27 cellular contexts compared by ENCODE assay signal in the genomic region with DNA sequence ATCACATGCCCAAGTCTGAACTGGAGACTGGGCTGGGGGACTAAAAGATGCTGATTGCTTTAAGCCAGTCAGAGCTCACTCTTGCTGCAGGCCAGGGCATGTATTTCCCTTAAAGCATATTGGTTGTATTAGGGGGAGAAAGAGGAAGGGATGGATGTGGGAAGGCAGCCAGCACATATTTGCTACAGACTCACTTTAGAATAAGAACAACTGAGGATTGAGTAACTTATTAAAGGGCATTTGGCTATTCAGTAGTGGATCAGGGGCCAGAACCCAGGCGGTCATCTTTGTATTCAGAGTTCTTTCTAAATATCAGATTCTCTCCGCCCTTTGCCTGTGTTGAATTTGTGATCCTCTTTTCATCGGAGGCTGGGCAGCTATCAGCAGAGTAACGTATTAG.
"Had no signal": no experiment of that assay in that cellular context is flagged by ENCODE, and none has a peak within 500 bp of the region (broad histone marks: within the 10 kb centered on the region; RNA-seq: fewer than 3 reads in every experiment).

No MANE protein-coding gene starts in this region.

- H3K4me1 Mint-ChIP-seq: activated CD4-positive, alpha-beta memory T cell treated with anti-CD3 and anti-CD28 coated beads, Interleukin-2, amount 10 ng/mL, durations not matched to agents 7 days and 5 days; activated CD4-positive, alpha-beta T cell treated with anti-CD3 and anti-CD28 coated beads, Interleukin-2, amount 10 ng/mL, durations not matched to agents 7 days and 5 days; activated naive CD4-positive, alpha-beta T cell treated with anti-CD3 and anti-CD28 coated beads, Interleukin-2, amount 10 ng/mL, durations not matched to agents 7 days and 5 days; activated naive CD8-positive, alpha-beta T cell treated with anti-CD3 and anti-CD28 coated beads, Interleukin-2, amount 10 ng/mL, durations not matched to agents 7 days and 5 days; immature natural killer cell; naive thymus-derived CD8-positive, alpha-beta T cell; stimulated activated memory B cell treated with anti-CD40 and anti-IgM and Interleukin-4, amounts not matched to agents 10 μg/mL and 1 μg/mL and 100 μg/mL, for 72 hours; stimulated activated naive CD8-positive, alpha-beta T cell treated with anti-CD3 and anti-CD28 coated beads, Interleukin-15, amount 100 ng/mL, for 72 hours had no signal

- H3K27ac Mint-ChIP-seq: activated CD4-positive, alpha-beta memory T cell treated with anti-CD3 and anti-CD28 coated beads, Interleukin-2, amount 10 ng/mL, durations not matched to agents 7 days and 5 days; activated CD4-positive, alpha-beta T cell treated with anti-CD3 and anti-CD28 coated beads, Interleukin-2, amount 10 ng/mL, durations not matched to agents 7 days and 5 days; activated naive CD4-positive, alpha-beta T cell treated with anti-CD3 and anti-CD28 coated beads, Interleukin-2, amount 10 ng/mL, durations not matched to agents 7 days and 5 days; activated naive CD8-positive, alpha-beta T cell treated with anti-CD3 and anti-CD28 coated beads, Interleukin-2, amount 10 ng/mL, durations not matched to agents 7 days and 5 days; activated T-cell treated with anti-CD3 and anti-CD28 coated beads, Interleukin-2, amount 50 U/mL, for 24 hours; immature natural killer cell; naive thymus-derived CD8-positive, alpha-beta T cell; stimulated activated memory B cell treated with anti-CD40 and anti-IgM and Interleukin-4, amounts not matched to agents 10 μg/mL and 1 μg/mL and 100 μg/mL, for 72 hours; stimulated activated naive CD8-positive, alpha-beta T cell treated with anti-CD3 and anti-CD28 coated beads, Interleukin-15, amount 100 ng/mL, for 72 hours; type B pancreatic cell had no signal

- ATAC-seq: gastroesophageal sphincter; lower lobe of right lung; naive thymus-derived CD8-positive, alpha-beta T cell; stimulated activated memory B cell treated with anti-CD40 and anti-IgM and Interleukin-4, amounts not matched to agents 10 μg/mL and 1 μg/mL and 100 μg/mL, for 72 hours; stimulated activated naive CD8-positive, alpha-beta T cell treated with anti-CD3 and anti-CD28 coated beads, Interleukin-15, amount 100 ng/mL, for 72 hours had no signal

- H3K27me3 Mint-ChIP-seq: activated CD4-positive, alpha-beta memory T cell treated with anti-CD3 and anti-CD28 coated beads, Interleukin-2, amount 10 ng/mL, durations not matched to agents 7 days and 5 days; activated CD4-positive, alpha-beta T cell treated with anti-CD3 and anti-CD28 coated beads, Interleukin-2, amount 10 ng/mL, durations not matched to agents 7 days and 5 days; activated T-cell treated with anti-CD3 and anti-CD28 coated beads, Interleukin-2, amount 50 U/mL, for 24 hours; stimulated activated naive CD8-positive, alpha-beta T cell treated with anti-CD3 and anti-CD28 coated beads, Interleukin-15, amount 100 ng/mL, for 72 hours had no signal

- H3K27ac ChIP-seq: gastroesophageal sphincter, lower lobe of right lung, sigmoid colon, vagina had no signal

- H3K27me3 ChIP-seq: gastroesophageal sphincter, sigmoid colon, vagina had no signal

- H3K4me1 ChIP-seq: lower lobe of right lung, sigmoid colon, vagina had no signal

- DNase-seq: activated CD4-positive, alpha-beta memory T cell treated with anti-CD3 and anti-CD28 coated beads, Interleukin-2, amount 10 ng/mL, durations not matched to agents 7 days and 5 days; activated CD4-positive, alpha-beta T cell treated with anti-CD3 and anti-CD28 coated beads for 1 hour; activated CD4-positive, alpha-beta T cell treated with anti-CD3 and anti-CD28 coated beads, Interleukin-2, amount 10 ng/mL, durations not matched to agents 7 days and 5 days; activated CD8-positive, alpha-beta memory T cell treated with anti-CD3 and anti-CD28 coated beads, Interleukin-2, amount 50 U/mL, for 48 hours; activated gamma-delta T cell; activated naive CD4-positive, alpha-beta T cell treated with anti-CD3 and anti-CD28 coated beads, Interleukin-2, amount 10 ng/mL, durations not matched to agents 7 days and 5 days; activated naive CD8-positive, alpha-beta T cell treated with anti-CD3 and anti-CD28 coated beads, Interleukin-2, amount 10 ng/mL, durations not matched to agents 7 days and 5 days; activated T-cell treated with anti-CD3 and anti-CD28 coated beads, Interleukin-2, amount 50 U/mL, for 24 hours; amniotic stem cell; effector CD8-positive, alpha-beta T cell; erythroblast; hippocampal formation; immature natural killer cell; kidney; lower lobe of right lung; mesenchymal stem cell; naive thymus-derived CD8-positive, alpha-beta T cell; sigmoid colon; stimulated activated CD4-positive, alpha-beta T cell treated with anti-CD3 and anti-CD28 coated beads, Interleukin-1b, Interleukin-23, amount 100 ng/mL, for 48 hours; stimulated activated CD4-positive, alpha-beta T cell treated with anti-CD3 and anti-CD28 coated beads, Interleukin-4, amount 100 ng/mL, for 4 hours; stimulated activated CD8-positive, alpha-beta memory T cell treated with anti-CD3 and anti-CD28 coated beads, Interleukin-4, amount 100 ng/mL, for 48 hours; stimulated activated naive CD8-positive, alpha-beta T cell treated with anti-CD3 and anti-CD28 coated beads, Interleukin-15, amount 100 ng/mL, for 72 hours; T-helper 2 cell had no signal

- H3K36me3 Mint-ChIP-seq: activated naive CD4-positive, alpha-beta T cell treated with anti-CD3 and anti-CD28 coated beads, Interleukin-2, amount 10 ng/mL, durations not matched to agents 7 days and 5 days; activated naive CD8-positive, alpha-beta T cell treated with anti-CD3 and anti-CD28 coated beads, Interleukin-2, amount 10 ng/mL, durations not matched to agents 7 days and 5 days; stimulated activated memory B cell treated with anti-CD40 and anti-IgM and Interleukin-4, amounts not matched to agents 10 μg/mL and 1 μg/mL and 100 μg/mL, for 72 hours; type B pancreatic cell had no signal

- H3K9me3 ChIP-seq: gastroesophageal sphincter, lower lobe of right lung, vagina had no signal

- H3K36me3 ChIP-seq: gastroesophageal sphincter, lower lobe of right lung, sigmoid colon, vagina had no signal

- H3K4me3 ChIP-seq: gastroesophageal sphincter, lower lobe of right lung, sigmoid colon, vagina had no signal

- H3K9me3 Mint-ChIP-seq: activated CD4-positive, alpha-beta T cell treated with anti-CD3 and anti-CD28 coated beads, Interleukin-2, amount 10 ng/mL, durations not matched to agents 7 days and 5 days; activated T-cell treated with anti-CD3 and anti-CD28 coated beads, Interleukin-2, amount 50 U/mL, for 24 hours had no signal

- H3K4me3 Mint-ChIP-seq: activated CD4-positive, alpha-beta memory T cell treated with anti-CD3 and anti-CD28 coated beads, Interleukin-2, amount 10 ng/mL, durations not matched to agents 7 days and 5 days; activated CD4-positive, alpha-beta T cell treated with anti-CD3 and anti-CD28 coated beads, Interleukin-2, amount 10 ng/mL, durations not matched to agents 7 days and 5 days; activated naive CD4-positive, alpha-beta T cell treated with anti-CD3 and anti-CD28 coated beads, Interleukin-2, amount 10 ng/mL, durations not matched to agents 7 days and 5 days; activated naive CD8-positive, alpha-beta T cell treated with anti-CD3 and anti-CD28 coated beads, Interleukin-2, amount 10 ng/mL, durations not matched to agents 7 days and 5 days; activated T-cell treated with anti-CD3 and anti-CD28 coated beads, Interleukin-2, amount 50 U/mL, for 24 hours; immature natural killer cell; naive thymus-derived CD8-positive, alpha-beta T cell; stimulated activated memory B cell treated with anti-CD40 and anti-IgM and Interleukin-4, amounts not matched to agents 10 μg/mL and 1 μg/mL and 100 μg/mL, for 72 hours; stimulated activated naive CD8-positive, alpha-beta T cell treated with anti-CD3 and anti-CD28 coated beads, Interleukin-15, amount 100 ng/mL, for 72 hours; type B pancreatic cell had no signal
